Comparison of ENCODE assay signal across 27 cellular contexts in the genomic region with DNA sequence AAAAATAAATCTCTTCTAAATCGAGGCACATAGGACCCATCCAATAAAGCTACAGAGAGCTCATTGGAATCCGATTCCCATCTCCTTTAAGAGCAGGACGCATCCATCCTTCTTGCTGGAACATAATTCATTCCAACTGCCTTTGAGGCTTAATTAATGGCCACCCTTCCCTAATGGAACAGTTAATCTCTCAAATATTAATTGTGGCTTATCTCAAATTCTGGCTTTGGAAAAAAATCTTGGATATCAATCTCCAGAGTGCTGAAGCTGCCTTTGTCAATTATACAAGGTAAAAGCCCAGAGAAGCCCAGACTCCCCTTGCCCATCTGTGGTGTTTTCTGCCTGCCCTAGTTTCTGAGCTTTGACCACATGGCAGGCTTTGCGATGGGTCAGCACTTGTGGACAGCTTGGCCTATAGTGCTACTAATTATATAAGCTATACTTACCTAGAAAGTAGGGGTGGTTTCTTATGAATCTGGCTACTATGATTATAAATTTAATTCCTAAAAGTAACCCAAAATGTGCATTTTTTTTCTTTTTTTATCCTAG.
"Had no signal": no experiment of that assay in that cellular context is flagged by ENCODE, and none has a peak within 500 bp of the region (broad histone marks: within the 10 kb centered on the region; RNA-seq: fewer than 3 reads in every experiment).

No MANE protein-coding gene starts in this region.

- H3K27me3 ChIP-seq: left lung, neural progenitor cell, neutrophil, right atrium auricular region, right lobe of liver, tibial nerve, uterus had no signal

- ATAC-seq: left colon; left lung; lower lobe of right lung; naive thymus-derived CD8-positive, alpha-beta T cell; psoas muscle; right lobe of liver; stimulated activated memory B cell treated with anti-CD40 and anti-IgM and Interleukin-4, amounts not matched to agents 10 μg/mL and 1 μg/mL and 100 μg/mL, for 72 hours; stimulated activated naive CD8-positive, alpha-beta T cell treated with anti-CD3 and anti-CD28 coated beads, Interleukin-15, amount 100 ng/mL, for 72 hours had no signal

- H3K27ac ChIP-seq: left lung, lower lobe of right lung, neural progenitor cell, neutrophil, parathyroid adenoma, psoas muscle, right atrium auricular region, right lobe of liver, tibial nerve, uterus had no signal

- H3K4me3 ChIP-seq: left lung, lower lobe of right lung, neural progenitor cell, psoas muscle, right atrium auricular region, right lobe of liver, smooth muscle cell, tibial nerve, uterus had no signal

- DNase-seq: hypothalamus; immature natural killer cell; kidney; left colon; left lung; lower lobe of right lung; mammary epithelial cell; mesenchymal stem cell; naive thymus-derived CD8-positive, alpha-beta T cell; occipital lobe; psoas muscle; right lobe of liver; stimulated activated CD4-positive, alpha-beta T cell treated with anti-CD3 and anti-CD28 coated beads, Interleukin-1b, Interleukin-23, amount 100 ng/mL, for 48 hours; stimulated activated CD4-positive, alpha-beta T cell treated with anti-CD3 and anti-CD28 coated beads, Interleukin-2, amount 100 ng/mL, for 48 hours; stimulated activated CD4-positive, alpha-beta T cell treated with anti-CD3 and anti-CD28 coated beads, Interleukin-4, amount 100 ng/mL, for 4 hours; stimulated activated CD8-positive, alpha-beta memory T cell treated with anti-CD3 and anti-CD28 coated beads, Interleukin-4, amount 100 ng/mL, for 48 hours; stimulated activated naive CD4-positive, alpha-beta T cell treated with Interleukin-2 at 50 U/mL for 16 hours; stimulated activated naive CD8-positive, alpha-beta T cell treated with anti-CD3 and anti-CD28 coated beads, Interleukin-15, amount 100 ng/mL, for 72 hours; substantia nigra; uterus had no signal

- H3K9me3 ChIP-seq: left lung, lower lobe of right lung, neutrophil, psoas muscle, right atrium auricular region, right lobe of liver, tibial nerve, uterus had no signal

- H3K36me3 ChIP-seq: left lung, lower lobe of right lung, neural progenitor cell, neutrophil, right atrium auricular region, right lobe of liver, tibial nerve, uterus had no signal
